In genomic region chr22:31474743-31475142, GRCh38 we compare ENCODE assay signal across 24 cellular contexts. TPM values are rescaled to one million over a fixed set of nuclear protein-coding genes. Genes with fewer than 3 reads are reported as not detected.
DNase-seq lines count a peak whose midpoint lies in the region; ATAC-seq and TF ChIP-seq lines count a peak whose summit lies in the region.
"Had no signal": no experiment of that assay in that cellular context is flagged by ENCODE, and none has a peak within 500 bp of the region (broad histone marks: within the 10 kb centered on the region; RNA-seq: fewer than 3 reads in every experiment).

No MANE protein-coding gene starts in this region.

- H3K27ac Mint-ChIP-seq in activated T-helper 17 cell treated with anti-CD3 and anti-CD28 coated beads, Interleukin-2, amount 50 U/mL, for 72 hours: peak overlapping the region; percentile 36
- H3K27ac Mint-ChIP-seq in T-cell: no peak overlapping the region
- no peak overlapping the region for H3K27ac Mint-ChIP-seq in CD8-positive, alpha-beta memory T cell
- H3K27ac Mint-ChIP-seq: B cell; dendritic cell treated with granulocyte-macrophage colony-stimulating factor and Interleukin-4, amounts not matched to agents 40 ng/mL and 50 ng/mL, for 4 days; natural killer cell; stimulated activated naive B cell treated with anti-CD40 and anti-IgM and Interleukin-4, amounts not matched to agents 10 μg/mL and 1 μg/mL and 100 μg/mL, for 72 hours had no signal

- CTCF ChIA-PET in T-cell (lab: Charles Lee): interaction anchor here in 1 of 2 donors (0.6 kb wide), 1 partner anchor 129 kb away, joined by 3 read pairs; the partner anchor contains the start of gene PATZ1
- CTCF ChIA-PET in CD8-positive, alpha-beta memory T cell (lab: Charles Lee): no interaction called here

- POLR2A ChIA-PET in T-cell (lab: Charles Lee): interaction anchor here in 1 of 2 donors (0.6 kb wide), 1 partner anchor 222 kb away, joined by 3 read pairs; no protein-coding TSS in a partner anchor
- POLR2A ChIA-PET in CD8-positive, alpha-beta memory T cell (lab: Charles Lee): no interaction called here

- no peak overlapping the region for H3K27ac ChIP-seq in fibroblast of lung (ENCODE audit: insufficient read depth, low read length)
- H3K27ac ChIP-seq in osteoblast (ENCODE audit: low read depth, low read length): no peak overlapping the region
- H3K27ac ChIP-seq in CD8-positive, alpha-beta memory T cell (ENCODE audit: low read depth, low read length): no peak overlapping the region
- H3K27ac ChIP-seq: body of pancreas, thyroid gland had no signal

- H3K27me3 Mint-ChIP-seq in activated T-helper 17 cell treated with anti-CD3 and anti-CD28 coated beads, Interleukin-2, amount 50 U/mL, for 72 hours: no peaks in the 10 kb centered on the region
- no peaks in the 10 kb centered on the region for H3K27me3 Mint-ChIP-seq in T-cell
- H3K27me3 Mint-ChIP-seq in CD8-positive, alpha-beta memory T cell: no peaks in the 10 kb centered on the region
- H3K27me3 Mint-ChIP-seq: B cell; dendritic cell treated with granulocyte-macrophage colony-stimulating factor and Interleukin-4, amounts not matched to agents 40 ng/mL and 50 ng/mL, for 4 days; stimulated activated naive B cell treated with anti-CD40 and anti-IgM and Interleukin-4, amounts not matched to agents 10 μg/mL and 1 μg/mL and 100 μg/mL, for 72 hours had no signal

- peaks cover 10% of the 10 kb centered on the region for H3K4me1 Mint-ChIP-seq in activated T-helper 17 cell treated with anti-CD3 and anti-CD28 coated beads, Interleukin-2, amount 50 U/mL, for 72 hours
- H3K4me1 Mint-ChIP-seq in T-cell: peaks cover 15 to 18% (median 15%) of the 10 kb centered on the region in 3 donors
- peaks cover 13 to 40% (median 37%) of the 10 kb centered on the region in 3 donors for H3K4me1 Mint-ChIP-seq in CD8-positive, alpha-beta memory T cell

- H3K4me1 ChIP-seq in fibroblast of lung (ENCODE audit: control insufficient read depth, extremely low read depth, insufficient read depth, low read length): no peaks in the 10 kb centered on the region
- H3K4me1 ChIP-seq in osteoblast (ENCODE audit: insufficient read depth, low read length): peaks cover 7% of the 10 kb centered on the region
- H3K4me1 ChIP-seq in CD8-positive, alpha-beta memory T cell (ENCODE audit: insufficient read depth, low read length): no peaks in the 10 kb centered on the region
- H3K4me1 ChIP-seq: body of pancreas, Caco-2 had no signal

- H3K79me2 ChIP-seq in fibroblast of lung (ENCODE audit: control insufficient read depth, insufficient read depth, low read length) (peaks cover 10% of the 10 kb centered on the region), osteoblast (ENCODE audit: insufficient read depth, low read length) (peaks cover 63% of the 10 kb centered on the region)

- peaks cover 100% of the 10 kb centered on the region for H3K36me3 Mint-ChIP-seq in activated T-helper 17 cell treated with anti-CD3 and anti-CD28 coated beads, Interleukin-2, amount 50 U/mL, for 72 hours (ENCODE audit: low read depth)
- H3K36me3 Mint-ChIP-seq in T-cell: peaks cover 17% of the 10 kb centered on the region
- peaks cover 2 to 57% (median 14%) of the 10 kb centered on the region in 3 donors for H3K36me3 Mint-ChIP-seq in CD8-positive, alpha-beta memory T cell

- peak; percentile 75 for DNase-seq in AG20443 (ENCODE audit: low spot score)
- peak; percentile 69 to 73 for DNase-seq in fibroblast of lung (ENCODE audit: low read depth in 2 of 2)
- peak; percentile 93 for DNase-seq in osteoblast (ENCODE audit: insufficient read length, low spot score, missing footprints)
- no peak for DNase-seq in T-cell
- DNase-seq in CD8-positive, alpha-beta memory T cell: no peak
- DNase-seq: activated CD8-positive, alpha-beta memory T cell treated with anti-CD3 and anti-CD28 coated beads for 24 hours; activated naive CD4-positive, alpha-beta T cell treated with anti-CD3 and anti-CD28 coated beads, Interleukin-2, amount 50 U/mL, for 16 hours; activated T-cell treated with anti-CD3 and anti-CD28 coated beads, Interleukin-2, amount 50 U/mL, for 48 hours; body of pancreas; Caco-2; natural killer cell; NCI-H1417; NCI-H526 treated with DMSO at 0.1 percent for 48 hours; posterior cingulate gyrus; stimulated activated CD4-positive, alpha-beta T cell treated with anti-CD3 and anti-CD28 coated beads, Interleukin-1b, Interleukin-23, amount 100 ng/mL, for 48 hours; stimulated activated naive B cell treated with anti-CD40 and anti-IgM and Interleukin-4, amounts not matched to agents 10 μg/mL and 1 μg/mL and 100 μg/mL, for 72 hours; SW 1271 had no signal

- ATAC-seq in activated T-helper 17 cell treated with anti-CD3 and anti-CD28 coated beads, Interleukin-2, amount 50 U/mL, for 72 hours (replicated peaks): no peak
- ATAC-seq in HG03139 (IDR thresholded peaks at IDR 0.05; ENCODE audit: unreplicated experiment) (no peak), GM21367 (IDR thresholded peaks at IDR 0.05; ENCODE audit: unreplicated experiment) (no peak), T-cell (replicated peaks in 1 of 4) (no peak)
- ATAC-seq: body of pancreas; HepG2; natural killer cell; stimulated activated naive B cell treated with anti-CD40 and anti-IgM and Interleukin-4, amounts not matched to agents 10 μg/mL and 1 μg/mL and 100 μg/mL, for 72 hours had no signal

- TF ChIP-seq CTCF in fibroblast of lung (conservative IDR thresholded peaks at IDR 0.05 in 1 of 2, IDR thresholded peaks at IDR 0.05 in 1 of 2; ENCODE audit: low read depth in 1 of 2, low read length in 2 of 2) (no peak), osteoblast (IDR thresholded peaks at IDR 0.05; ENCODE audit: extremely low read depth, low read depth, low read length) (no peak)

- H3K9ac ChIP-seq in fibroblast of lung (ENCODE audit: insufficient read depth, low read length): no peak overlapping the region

- H2AFZ ChIP-seq in fibroblast of lung (ENCODE audit: low read length): no peak overlapping the region
- no peak overlapping the region for H2AFZ ChIP-seq in osteoblast (ENCODE audit: low read length)

- H3K4me2 ChIP-seq in fibroblast of lung (ENCODE audit: extremely low read depth, insufficient read depth, low read length) (no peak overlapping the region), osteoblast (ENCODE audit: insufficient read depth, low read length) (no peak overlapping the region)

- H3K36me3 ChIP-seq in fibroblast of lung (ENCODE audit: control insufficient read depth, insufficient read depth, low read length) (no peaks in the 10 kb centered on the region), osteoblast (ENCODE audit: insufficient read depth, low read length) (peaks cover 24% of the 10 kb centered on the region)
- no peaks in the 10 kb centered on the region for H3K36me3 ChIP-seq in CD8-positive, alpha-beta memory T cell (ENCODE audit: insufficient read depth, low read length)

- H3K9me3 ChIP-seq in fibroblast of lung (ENCODE audit: control insufficient read depth, insufficient read depth, low read depth, low read length) (no peaks in the 10 kb centered on the region), osteoblast (ENCODE audit: low read depth, low read length) (no peaks in the 10 kb centered on the region)
- H3K9me3 ChIP-seq in CD8-positive, alpha-beta memory T cell (ENCODE audit: low read length): no peaks in the 10 kb centered on the region
- H3K9me3 ChIP-seq: body of pancreas, Caco-2, thyroid gland had no signal

- no peaks in the 10 kb centered on the region for H3K27me3 ChIP-seq in fibroblast of lung (ENCODE audit: control insufficient read depth, insufficient read depth, low read length)
- no peaks in the 10 kb centered on the region for H3K27me3 ChIP-seq in osteoblast (ENCODE audit: insufficient read depth, low read length)
- H3K27me3 ChIP-seq in CD8-positive, alpha-beta memory T cell (ENCODE audit: insufficient read depth, low read length, poor library complexity, severe bottlenecking): no peaks in the 10 kb centered on the region
- H3K27me3 ChIP-seq: body of pancreas, thyroid gland had no signal

- no peaks in the 10 kb centered on the region for H3K9me3 Mint-ChIP-seq in activated T-helper 17 cell treated with anti-CD3 and anti-CD28 coated beads, Interleukin-2, amount 50 U/mL, for 72 hours
- H3K9me3 Mint-ChIP-seq in T-cell: no peaks in the 10 kb centered on the region
- no peaks in the 10 kb centered on the region for H3K9me3 Mint-ChIP-seq in CD8-positive, alpha-beta memory T cell
- H3K9me3 Mint-ChIP-seq: dendritic cell treated with granulocyte-macrophage colony-stimulating factor and Interleukin-4, amounts not matched to agents 40 ng/mL and 50 ng/mL, for 4 days; natural killer cell; stimulated activated naive B cell treated with anti-CD40 and anti-IgM and Interleukin-4, amounts not matched to agents 10 μg/mL and 1 μg/mL and 100 μg/mL, for 72 hours had no signal

- no peak overlapping the region for H3K4me3 Mint-ChIP-seq in activated T-helper 17 cell treated with anti-CD3 and anti-CD28 coated beads, Interleukin-2, amount 50 U/mL, for 72 hours
- no peak overlapping the region for H3K4me3 Mint-ChIP-seq in T-cell
- no peak overlapping the region for H3K4me3 Mint-ChIP-seq in CD8-positive, alpha-beta memory T cell
- H3K4me3 Mint-ChIP-seq: B cell; dendritic cell treated with granulocyte-macrophage colony-stimulating factor and Interleukin-4, amounts not matched to agents 40 ng/mL and 50 ng/mL, for 4 days; natural killer cell; stimulated activated naive B cell treated with anti-CD40 and anti-IgM and Interleukin-4, amounts not matched to agents 10 μg/mL and 1 μg/mL and 100 μg/mL, for 72 hours had no signal

- H3K4me3 ChIP-seq in fibroblast of lung (replicated peaks in 1 of 4; ENCODE audit: control extremely low read depth in 1 of 4, insufficient read depth in 1 of 4, low read depth in 3 of 4, low read length in 4 of 4) (no peak overlapping the region), osteoblast (ENCODE audit: insufficient read depth, low read length) (no peak overlapping the region)
- no peak overlapping the region for H3K4me3 ChIP-seq in CD8-positive, alpha-beta memory T cell (ENCODE audit: low read length)
- H3K4me3 ChIP-seq: body of pancreas, thyroid gland had no signal

- H4K20me1 ChIP-seq in fibroblast of lung (ENCODE audit: control insufficient read depth, extremely low read depth, insufficient read depth, low read length) (no peaks in the 10 kb centered on the region), osteoblast (ENCODE audit: insufficient read depth, low read length) (peaks cover 9% of the 10 kb centered on the region)

RNA-seq across cellular contexts. Expression of gene EIF4ENIF1, which starts 14.9 kb away (rescaled TPM):
- total RNA-seq in activated T-helper 17 cell treated with anti-CD3 and anti-CD28 coated beads, Interleukin-2, amount 50 U/mL, for 72 hours: 10 to 100 TPM; 31.5 to 41.0 TPM
- total RNA-seq in fibroblast of lung: 12.6 and 13.9 TPM in 2 replicates
- polyA plus RNA-seq in fibroblast of lung: 25.2 and 25.7 TPM in 2 replicates
- polyA plus RNA-seq in fibroblast of lung (2012): 14.8 and 15.4 TPM in 2 replicates
- 23.4 and 26.2 TPM in 2 replicates for polyA minus RNA-seq in fibroblast of lung (ENCODE audit: low replicate concordance)
- 13.4 and 15.6 TPM in 2 replicates for total RNA-seq in osteoblast
- 10 to 100 TPM; 25.4 to 39.0 (median 29.0) TPM for total RNA-seq in T-cell
- total RNA-seq in CD8-positive, alpha-beta memory T cell: 10 to 100 TPM; 52.1 to 53.5 TPM
- 14.0 TPM for polyA plus RNA-seq in CD8-positive, alpha-beta memory T cell

RNA-seq across cellular contexts. Expression of gene SFI1, which starts 21.6 kb away (rescaled TPM):
- 100 to 1,000 TPM; 125 to 349 TPM for total RNA-seq in activated T-helper 17 cell treated with anti-CD3 and anti-CD28 coated beads, Interleukin-2, amount 50 U/mL, for 72 hours
- total RNA-seq in fibroblast of lung (10.0 and 11.4 TPM in 2 replicates), osteoblast (16.6 and 18.3 TPM in 2 replicates), T-cell (100 to 1,000 TPM; 284 to 383 (median 304) TPM)
- 3.6 and 6.2 TPM in 2 replicates for polyA plus RNA-seq in fibroblast of lung
- 4.9 TPM in 2 replicates for polyA plus RNA-seq in fibroblast of lung (2012)
- 14.4 and 20.8 TPM in 2 replicates for polyA minus RNA-seq in fibroblast of lung (ENCODE audit: low replicate concordance)
- total RNA-seq in CD8-positive, alpha-beta memory T cell: 100 to 1,000 TPM; 119 to 129 TPM
- polyA plus RNA-seq in CD8-positive, alpha-beta memory T cell: 34.8 TPM

Comparison
In these comparisons a context has a peak if more than half of its experiments do, and no peak if none do; other contexts are left out.
1. DNase-seq: peak in AG20443 (single experiment), fibroblast of lung (2 of 2) and osteoblast (single experiment); none in T-cell (0 of 34) and CD8-positive, alpha-beta memory T cell (0 of 5).